ENCODE assay signal across 8 cellular contexts in genomic region chr10:111354859-111355258, GRCh38.
"Had no signal": no experiment of that assay in that cellular context is flagged by ENCODE, and none has a peak within 500 bp of the region (broad histone marks: within the 10 kb centered on the region; RNA-seq: fewer than 3 reads in every experiment).

No MANE protein-coding gene starts in this region.

- H3K27ac Mint-ChIP-seq: IgD-negative memory B cell had no signal

- H3K4me1 Mint-ChIP-seq: IgD-negative memory B cell had no signal

- ATAC-seq: HepG2, K562 had no signal

- H3K4me2 ChIP-seq: KMS-11 had no signal

- H3K4me3 Mint-ChIP-seq: IgD-negative memory B cell had no signal

- H3K9ac ChIP-seq: KMS-11 had no signal

- H3K4me3 ChIP-seq: K562 had no signal

- H3K36me3 Mint-ChIP-seq: IgD-negative memory B cell had no signal

- H3K9me3 Mint-ChIP-seq: IgD-negative memory B cell had no signal

- DNase-seq: IMR-90, KBM-7, KG1 had no signal

- H3K27ac ChIP-seq: HL-60, KMS-11 had no signal
